20 cellular contexts compared by ENCODE assay signal in genomic region chr4:89928867-89929266, GRCh38. TPM values are rescaled to one million over a fixed set of nuclear protein-coding genes. Genes with fewer than 3 reads are reported as not detected.
DNase-seq lines count a peak whose midpoint lies in the region; ATAC-seq lines count a peak whose summit lies in the region.
"Had no signal": no experiment of that assay in that cellular context is flagged by ENCODE, and none has a peak within 500 bp of the region (broad histone marks: within the 10 kb centered on the region; RNA-seq: fewer than 3 reads in every experiment).

No MANE protein-coding gene starts in this region.

- no peaks in the 10 kb centered on the region for H3K27me3 Mint-ChIP-seq in CD4-positive, CD25-positive, alpha-beta regulatory T cell
- H3K27me3 Mint-ChIP-seq in CD4-positive, alpha-beta memory T cell, result no peaks in the 10 kb centered on the region
- no peaks in the 10 kb centered on the region for H3K27me3 Mint-ChIP-seq in activated CD4-positive, alpha-beta memory T cell treated with anti-CD3 and anti-CD28 coated beads for 36 hours
- peaks cover 0 to 3% of the 10 kb centered on the region in 2 donors for H3K27me3 Mint-ChIP-seq in stimulated activated naive B cell treated with anti-CD40 and anti-IgM and Interleukin-4, amounts not matched to agents 10 μg/mL and 1 μg/mL and 100 μg/mL, for 72 hours

- DNase-seq in CD4-positive, CD25-positive, alpha-beta regulatory T cell, result no peak
- DNase-seq in CD4-positive, alpha-beta memory T cell, result no peak
- peak; percentile 16 for DNase-seq in activated CD4-positive, alpha-beta memory T cell treated with anti-CD3 and anti-CD28 coated beads for 36 hours
- DNase-seq in GM19238 (ENCODE audit: insufficient read length, low spot score) (no peak), UCSD-AML1 (lab: John Stamatoyannopoulos, UW; ENCODE audit: unreplicated experiment) (no peak)
- DNase-seq in stimulated activated naive B cell treated with anti-CD40 and anti-IgM and Interleukin-4, amounts not matched to agents 10 μg/mL and 1 μg/mL and 100 μg/mL, for 72 hours, result no peak
- DNase-seq in stimulated activated naive CD4-positive, alpha-beta T cell (lab: John Stamatoyannopoulos, UW), result no peak
- DNase-seq: BE2C, Caco-2, NCI-H1694 treated with DMSO at 0.1 percent for 48 hours, NCI-H2081 treated with DMSO at 0.1 percent for 48 hours, NCI-H2171 treated with DMSO at 0.1 percent for 48 hours, NCI-H446, NCI-H526, OCI-M1, SJCRH30 had no signal

- no peaks in the 10 kb centered on the region for H3K9me3 ChIP-seq in CD4-positive, CD25-positive, alpha-beta regulatory T cell (ENCODE audit: control insufficient read depth in 2 of 2, low read length in 2 of 2)
- no peaks in the 10 kb centered on the region for H3K9me3 ChIP-seq in CD4-positive, alpha-beta memory T cell (ENCODE audit: control insufficient read depth in 1 of 2, low read length in 2 of 2)
- H3K9me3 ChIP-seq: BE2C, Caco-2, SJCRH30 had no signal

- peaks cover 7 to 17% (median 11%) of the 10 kb centered on the region in 4 donors for H3K4me1 Mint-ChIP-seq in CD4-positive, CD25-positive, alpha-beta regulatory T cell
- peaks cover 11 to 19% (median 17%) of the 10 kb centered on the region in 4 donors for H3K4me1 Mint-ChIP-seq in CD4-positive, alpha-beta memory T cell
- peaks cover 16% of the 10 kb centered on the region for H3K4me1 Mint-ChIP-seq in activated CD4-positive, alpha-beta memory T cell treated with anti-CD3 and anti-CD28 coated beads for 36 hours (ENCODE audit: low read depth)
- H3K4me1 Mint-ChIP-seq in stimulated activated naive B cell treated with anti-CD40 and anti-IgM and Interleukin-4, amounts not matched to agents 10 μg/mL and 1 μg/mL and 100 μg/mL, for 72 hours, result no peaks in the 10 kb centered on the region

- H3K4me1 ChIP-seq in CD4-positive, CD25-positive, alpha-beta regulatory T cell (ENCODE audit: control insufficient read depth, insufficient read depth, low read length, poor library complexity, severe bottlenecking), result peaks cover 16% of the 10 kb centered on the region
- H3K4me1 ChIP-seq in CD4-positive, alpha-beta memory T cell (ENCODE audit: insufficient read depth, low read length), result peaks cover 21% of the 10 kb centered on the region
- H3K4me1 ChIP-seq: BE2C, Caco-2, SJCRH30 had no signal

- no peaks in the 10 kb centered on the region for H3K27me3 ChIP-seq in CD4-positive, CD25-positive, alpha-beta regulatory T cell (ENCODE audit: control insufficient read depth, insufficient read depth, low read length)
- H3K27me3 ChIP-seq in CD4-positive, alpha-beta memory T cell (ENCODE audit: insufficient read depth, low read length), result no peaks in the 10 kb centered on the region
- H3K27me3 ChIP-seq: BE2C, SJCRH30 had no signal

- CTCF ChIA-PET in CD4-positive, alpha-beta memory T cell (lab: Charles Lee; ENCODE audit: partially characterized antibody), result no interaction called here
- CTCF ChIA-PET in activated CD4-positive, alpha-beta memory T cell treated with anti-CD3 and anti-CD28 coated beads for 36 hours (lab: Charles Lee), result no interaction called here

- intact Hi-C loops in CD4-positive, alpha-beta memory T cell (cut with micrococcal nuclease), result loop anchor here (1.0 kb wide), 1 partner anchor 23 kb away; no protein-coding TSS in a partner anchor
- intact Hi-C loops in activated CD4-positive, alpha-beta memory T cell treated with anti-CD3 and anti-CD28 coated beads for 36 hours (cut with micrococcal nuclease), result loop anchor here (1.0 kb wide), 1 partner anchor 100 kb away; no protein-coding TSS in a partner anchor

- peak overlapping the region in 2 of 3 donors; percentile 62 to 89 for H3K27ac Mint-ChIP-seq in CD4-positive, CD25-positive, alpha-beta regulatory T cell
- H3K27ac Mint-ChIP-seq in CD4-positive, alpha-beta memory T cell, result peak overlapping the region in 5 of 7 donors; percentile 43 to 97 (median 93)
- no peak overlapping the region for H3K27ac Mint-ChIP-seq in activated CD4-positive, alpha-beta memory T cell treated with anti-CD3 and anti-CD28 coated beads for 36 hours
- H3K27ac Mint-ChIP-seq in stimulated activated naive B cell treated with anti-CD40 and anti-IgM and Interleukin-4, amounts not matched to agents 10 μg/mL and 1 μg/mL and 100 μg/mL, for 72 hours, result no peak overlapping the region
- H3K27ac Mint-ChIP-seq: IgD-negative memory B cell had no signal

- ATAC-seq in CD4-positive, CD25-positive, alpha-beta regulatory T cell (ENCODE audit: low read depth in 2 of 2), result no peak
- peak; percentile 32 for ATAC-seq in HG03097 (IDR thresholded peaks at IDR 0.05; ENCODE audit: low FRiP score, unreplicated experiment)
- ATAC-seq in stimulated activated naive B cell treated with anti-CD40 and anti-IgM and Interleukin-4, amounts not matched to agents 10 μg/mL and 1 μg/mL and 100 μg/mL, for 72 hours (replicated peaks), result no peak

- H3K9me3 Mint-ChIP-seq in CD4-positive, CD25-positive, alpha-beta regulatory T cell, result peaks cover 0 to 6% (median 2%) of the 10 kb centered on the region in 7 donors
- peaks cover 0 to 11% (median 8%) of the 10 kb centered on the region in 8 donors for H3K9me3 Mint-ChIP-seq in CD4-positive, alpha-beta memory T cell
- H3K9me3 Mint-ChIP-seq in activated CD4-positive, alpha-beta memory T cell treated with anti-CD3 and anti-CD28 coated beads for 36 hours, result peaks cover 6% of the 10 kb centered on the region
- H3K9me3 Mint-ChIP-seq in stimulated activated naive B cell treated with anti-CD40 and anti-IgM and Interleukin-4, amounts not matched to agents 10 μg/mL and 1 μg/mL and 100 μg/mL, for 72 hours, result peaks cover 7 to 13% of the 10 kb centered on the region in 2 donors

- peak overlapping the region; percentile 35 for H3K27ac ChIP-seq in CD4-positive, CD25-positive, alpha-beta regulatory T cell (ENCODE audit: insufficient read depth, low read length, poor library complexity, severe bottlenecking)
- H3K27ac ChIP-seq in CD4-positive, alpha-beta memory T cell (ENCODE audit: low read depth, low read length), result peak overlapping the region; percentile 34
- H3K27ac ChIP-seq: SJCRH30 had no signal

- no peak overlapping the region for H3K4me3 ChIP-seq in CD4-positive, CD25-positive, alpha-beta regulatory T cell (ENCODE audit: low read depth, low read length)
- no peak overlapping the region for H3K4me3 ChIP-seq in CD4-positive, alpha-beta memory T cell (ENCODE audit: low read length in 2 of 2)
- H3K4me3 ChIP-seq: SJCRH30 had no signal

- H3K36me3 ChIP-seq in CD4-positive, CD25-positive, alpha-beta regulatory T cell (ENCODE audit: control insufficient read depth, insufficient read depth, low read length), result no peaks in the 10 kb centered on the region
- H3K36me3 ChIP-seq in CD4-positive, alpha-beta memory T cell (ENCODE audit: insufficient read depth, low read length), result no peaks in the 10 kb centered on the region
- H3K36me3 ChIP-seq: BE2C, SJCRH30 had no signal

- H3K4me3 Mint-ChIP-seq in CD4-positive, CD25-positive, alpha-beta regulatory T cell, result peak overlapping the region in 2 of 4 donors; percentile 1 to 49
- H3K4me3 Mint-ChIP-seq in CD4-positive, alpha-beta memory T cell, result peak overlapping the region in 5 of 8 donors; percentile 5 to 57 (median 40)
- H3K4me3 Mint-ChIP-seq in activated CD4-positive, alpha-beta memory T cell treated with anti-CD3 and anti-CD28 coated beads for 36 hours, result no peak overlapping the region
- H3K4me3 Mint-ChIP-seq in stimulated activated naive B cell treated with anti-CD40 and anti-IgM and Interleukin-4, amounts not matched to agents 10 μg/mL and 1 μg/mL and 100 μg/mL, for 72 hours, result no peak overlapping the region

- POLR2A ChIA-PET in CD4-positive, alpha-beta memory T cell (lab: Charles Lee; ENCODE audit: partially characterized antibody), result interaction anchor here (1.5 kb wide), 1 partner anchor 8 kb away, joined by 4 read pairs; no protein-coding TSS in a partner anchor
- POLR2A ChIA-PET in activated CD4-positive, alpha-beta memory T cell treated with anti-CD3 and anti-CD28 coated beads for 36 hours (lab: Charles Lee), result no interaction called here

- H3K36me3 Mint-ChIP-seq in CD4-positive, CD25-positive, alpha-beta regulatory T cell, result peaks cover 28% of the 10 kb centered on the region
- H3K36me3 Mint-ChIP-seq in CD4-positive, alpha-beta memory T cell, result peaks cover 0 to 4% of the 10 kb centered on the region in 2 donors
- peaks cover 3% of the 10 kb centered on the region for H3K36me3 Mint-ChIP-seq in activated CD4-positive, alpha-beta memory T cell treated with anti-CD3 and anti-CD28 coated beads for 36 hours
- peaks cover 5 to 10% of the 10 kb centered on the region in 2 donors for H3K36me3 Mint-ChIP-seq in stimulated activated naive B cell treated with anti-CD40 and anti-IgM and Interleukin-4, amounts not matched to agents 10 μg/mL and 1 μg/mL and 100 μg/mL, for 72 hours
- H3K36me3 Mint-ChIP-seq: IgD-negative memory B cell had no signal

RNA-seq across cellular contexts. Expression of gene MMRN1, which starts 34.2 kb away (rescaled TPM):
- 2.0 TPM for total RNA-seq in CD4-positive, CD25-positive, alpha-beta regulatory T cell
- 1 to 10 TPM; 1.1 to 4.1 (median 2.0) TPM for polyA plus RNA-seq in CD4-positive, CD25-positive, alpha-beta regulatory T cell
- total RNA-seq in CD4-positive, alpha-beta memory T cell, result under 1 TPM; 0.52 to 0.55 TPM
- 1 to 10 TPM in 1 of 2 donors, under 1 TPM in 1; 0.66 to 1.6 TPM for polyA plus RNA-seq in CD4-positive, alpha-beta memory T cell
- total RNA-seq in activated CD4-positive, alpha-beta memory T cell treated with anti-CD3 and anti-CD28 coated beads for 36 hours, result under 1 TPM in 1 of 2 experiments, not detected in 1; 0.10 TPM
- total RNA-seq: Caco-2, H4, M059J, SJCRH30 had no signal

Comparison
In these comparisons a context has a peak if more than half of its experiments do, and no peak if none do; other contexts are left out.
1. H3K27ac Mint-ChIP-seq: peak in CD4-positive, CD25-positive, alpha-beta regulatory T cell (2 of 3) and CD4-positive, alpha-beta memory T cell (5 of 7); none in activated CD4-positive, alpha-beta memory T cell treated with anti-CD3 and anti-CD28 coated beads for 36 hours (single experiment) and stimulated activated naive B cell treated with anti-CD40 and anti-IgM and Interleukin-4, amounts not matched to agents 10 μg/mL and 1 μg/mL and 100 μg/mL, for 72 hours (single experiment).
2. H3K4me3 Mint-ChIP-seq: peak in CD4-positive, alpha-beta memory T cell (5 of 8); none in activated CD4-positive, alpha-beta memory T cell treated with anti-CD3 and anti-CD28 coated beads for 36 hours (single experiment) and stimulated activated naive B cell treated with anti-CD40 and anti-IgM and Interleukin-4, amounts not matched to agents 10 μg/mL and 1 μg/mL and 100 μg/mL, for 72 hours (0 of 2).